ENCODE assay signal across 12 cellular contexts in the genomic region with DNA sequence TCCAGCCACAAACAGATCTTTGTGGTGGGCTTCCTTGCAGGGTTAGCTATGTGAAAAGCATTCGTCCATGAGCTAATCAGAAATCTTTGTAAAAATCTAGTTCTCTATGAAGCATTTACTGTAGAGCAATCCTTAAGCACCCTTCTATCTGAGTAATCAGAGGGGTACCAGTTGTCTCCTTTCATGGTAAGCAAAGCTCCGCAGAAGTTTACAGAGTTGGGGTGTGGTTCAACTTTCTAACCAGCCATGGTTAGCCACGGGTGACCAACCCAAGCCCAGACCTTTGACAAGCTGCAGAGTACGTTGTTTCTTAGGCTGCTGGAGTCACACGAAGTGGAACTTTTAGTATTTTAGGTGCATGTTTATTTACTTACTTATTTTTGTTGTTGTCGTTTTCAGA.
A peak's percentile ranks its signal among the peaks of the same experiment; 100 is the strongest.
DNase-seq lines count a peak whose midpoint lies in the region; ATAC-seq, FAIRE-seq and TF ChIP-seq lines count a peak whose summit lies in the region.
"Had no signal": no experiment of that assay in that cellular context is flagged by ENCODE, and none has a peak within 500 bp of the region (broad histone marks: within the 10 kb centered on the region; RNA-seq: fewer than 3 reads in every experiment).

No MANE protein-coding gene starts in this region.

- no peak overlapping the region for H3K9ac ChIP-seq in DND-41 (ENCODE audit: low read depth, low read length)

- peaks cover 34% of the 10 kb centered on the region for H3K36me3 ChIP-seq in DND-41 (ENCODE audit: insufficient read depth, low read length)
- H3K36me3 ChIP-seq in esophagus muscularis mucosa: peaks cover 0 to 20% (median 5%) of the 10 kb centered on the region in 4 donors

- DNase-seq in DND-41: no peak
- no peak for DNase-seq in esophagus muscularis mucosa (ENCODE audit: extremely low spot score)
- DNase-seq in amniotic stem cell (lab: John Stamatoyannopoulos, UW): no peak
- DNase-seq in omental fat pad (ENCODE audit: low spot score): no peak
- no peak for DNase-seq in GM19239 (ENCODE audit: insufficient read length, low spot score)
- DNase-seq: caudate nucleus, foreskin fibroblast, NCI-H526, retina had no signal

- WGBS in esophagus muscularis mucosa: 67% methylated on average over 6 of the region's 6 CpGs

- H3K9me3 ChIP-seq in DND-41 (ENCODE audit: insufficient read depth, low read length, severe bottlenecking) (no peaks in the 10 kb centered on the region), esophagus muscularis mucosa (no peaks in the 10 kb centered on the region)

- peaks cover 31% of the 10 kb centered on the region for H3K4me1 ChIP-seq in DND-41 (ENCODE audit: insufficient read depth, low read length)
- H3K4me1 ChIP-seq in esophagus muscularis mucosa: peaks cover 7 to 52% (median 45%) of the 10 kb centered on the region in 4 donors

- peaks cover 21% of the 10 kb centered on the region for H3K79me2 ChIP-seq in DND-41 (ENCODE audit: insufficient read depth, low read length)

- TF ChIP-seq POLR2A in esophagus muscularis mucosa (IDR thresholded peaks at IDR 0.05; ENCODE audit: low read depth): no peak

- intact Hi-C loops in esophagus muscularis mucosa (cut with DNase I): no loop called here

- no peak overlapping the region for H3K4me2 ChIP-seq in DND-41 (ENCODE audit: insufficient read depth, low read length)

- H3K27me3 ChIP-seq in DND-41 (ENCODE audit: insufficient read depth, low read length, poor library complexity): no peaks in the 10 kb centered on the region
- H3K27me3 ChIP-seq in esophagus muscularis mucosa: no peaks in the 10 kb centered on the region

- no peak for TF ChIP-seq CTCF in DND-41 (IDR thresholded peaks at IDR 0.05; ENCODE audit: borderline replicate concordance, extremely low read depth, low read length, poor library complexity, severe bottlenecking)
- TF ChIP-seq CTCF in esophagus muscularis mucosa (IDR thresholded peaks at IDR 0.05): no peak
- no peak for TF ChIP-seq CTCF in omental fat pad (IDR thresholded peaks at IDR 0.05)

- H4K20me1 ChIP-seq in DND-41 (ENCODE audit: insufficient read depth, low read length): no peaks in the 10 kb centered on the region

- ATAC-seq in DND-41 (ENCODE audit: insufficient read depth, low read depth): no peak
- peak; percentile 42 for ATAC-seq in GM21423 (IDR thresholded peaks at IDR 0.05; ENCODE audit: unreplicated experiment)
- peak; percentile 29 for ATAC-seq in HG03378 (IDR thresholded peaks at IDR 0.05; ENCODE audit: unreplicated experiment)
- no peak for ATAC-seq in omental fat pad (ENCODE audit: low FRiP score)
- no peak for ATAC-seq in GM19455 (IDR thresholded peaks at IDR 0.05; ENCODE audit: unreplicated experiment)

- H3K4me3 ChIP-seq in DND-41 (ENCODE audit: low read depth in 1 of 2, low read length in 2 of 2) (no peak overlapping the region), esophagus muscularis mucosa (no peak overlapping the region)

- H3K27ac ChIP-seq in DND-41 (ENCODE audit: low read length) (peak overlapping the region; percentile 15; the same call in 1 of the 2 replicates), esophagus muscularis mucosa (replicated peaks in 1 of 4) (peak overlapping the region; percentile 6 to 63 (median 50))

- no peak for FAIRE-seq in GM19239 (lab: Jason Lieb, UNC)

- TF ChIP-seq EP300 in esophagus muscularis mucosa (IDR thresholded peaks at IDR 0.05): no peak

- no peak overlapping the region for H2AFZ ChIP-seq in DND-41 (ENCODE audit: low read depth, low read length)

Comparison
In these comparisons a context has a peak if more than half of its experiments do, and no peak if none do; other contexts are left out.
1. ATAC-seq: peak in GM21423 (single experiment) and HG03378 (single experiment); none in DND-41 (single experiment), omental fat pad (single experiment) and GM19455 (single experiment).